In the genomic region with DNA sequence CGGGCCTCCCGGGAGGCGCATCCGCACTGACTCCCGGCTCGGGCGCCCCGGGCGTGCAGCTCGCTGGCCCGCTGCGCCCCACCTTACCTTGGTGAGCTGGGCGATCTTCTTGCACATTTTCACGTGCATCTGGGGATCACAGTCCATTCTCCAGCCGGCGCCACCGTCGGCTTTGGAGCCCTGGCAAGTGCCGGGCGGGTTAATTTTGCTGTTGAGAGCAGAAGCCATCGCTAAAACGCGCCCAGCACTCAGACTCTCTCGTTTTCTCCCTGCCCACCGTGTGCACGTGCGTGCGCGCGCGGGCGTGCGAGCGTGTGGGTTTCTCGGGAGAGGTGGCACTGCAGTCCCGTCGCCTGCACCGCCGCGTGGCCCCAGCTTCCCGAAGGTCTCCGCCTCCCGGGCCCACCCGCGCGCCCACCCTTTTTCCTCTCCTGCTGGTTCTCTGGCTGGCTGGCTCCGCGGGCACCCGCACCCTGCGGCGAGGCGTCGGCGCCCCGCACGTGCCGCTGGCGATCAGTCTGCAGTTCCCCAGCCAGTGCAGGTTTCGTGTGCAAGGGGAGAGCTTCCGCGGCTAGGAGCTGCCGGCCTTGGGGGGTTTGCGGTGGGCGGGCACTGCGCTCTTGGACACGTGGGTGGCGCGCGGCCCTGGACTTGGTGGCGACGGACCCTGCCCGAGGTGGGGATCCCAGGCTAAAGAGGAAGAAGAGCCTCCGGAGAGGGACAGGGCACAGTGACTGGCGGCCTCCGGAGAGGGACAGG, we compare ENCODE assay signal across 8 cellular contexts. TPM values are rescaled to one million over a fixed set of nuclear protein-coding genes. Genes with fewer than 3 reads are reported as not detected.
DNase-seq lines count a peak whose midpoint lies in the region; ATAC-seq, FAIRE-seq and TF ChIP-seq lines count a peak whose summit lies in the region.

A gene (minus strand): TSS at position 550 of the 759 bp plus-strand sequence. CDS start 322 bp downstream, at position 228.

- H3K27me3 Mint-ChIP-seq in activated CD4-positive, alpha-beta T cell treated with anti-CD3 and anti-CD28 coated beads for 36 hours: peaks cover 31% of the 10 kb centered on the region
- H3K27me3 Mint-ChIP-seq in astrocyte (ENCODE audit: low read depth, unreplicated experiment) (peaks cover 23% of the 10 kb centered on the region), immature natural killer cell (ENCODE audit: low read depth in 3 of 3) (peaks cover 7 to 21% (median 10%) of the 10 kb centered on the region in 3 donors)

- no peaks in the 10 kb centered on the region for H3K36me3 ChIP-seq in astrocyte (ENCODE audit: insufficient read depth, low read length)

- peak within 1 kb of the TSS; percentile 78 for H2AFZ ChIP-seq in astrocyte (ENCODE audit: low read depth, low read length)

- H3K27ac ChIP-seq in astrocyte (ENCODE audit: low read depth, low read length): no peak within 1 kb of the TSS

- peak within 1 kb of the TSS; percentile 51 for H3K9ac ChIP-seq in astrocyte (ENCODE audit: low read length)

- H3K27ac Mint-ChIP-seq in activated CD4-positive, alpha-beta T cell treated with anti-CD3 and anti-CD28 coated beads for 36 hours: no peak within 1 kb of the TSS
- no peak within 1 kb of the TSS for H3K27ac Mint-ChIP-seq in astrocyte (ENCODE audit: unreplicated experiment)
- H3K27ac Mint-ChIP-seq in immature natural killer cell: no peak within 1 kb of the TSS

- FAIRE-seq in astrocyte (lab: Jason Lieb, UNC): no peak

- peak; percentile 49 for ATAC-seq in activated CD4-positive, alpha-beta T cell treated with anti-CD3 and anti-CD28 coated beads for 36 hours
- ATAC-seq in stimulated activated naive CD8-positive, alpha-beta T cell treated with anti-CD3 and anti-CD28 coated beads, Interleukin-15, Interleukin-2, amounts not matched to agents 100 U/mL and 50 U/mL, for 24 hours: peak; percentile 34
- ATAC-seq in HG02852 (IDR thresholded peaks at IDR 0.05; ENCODE audit: unreplicated experiment): no peak

- H3K36me3 Mint-ChIP-seq in activated CD4-positive, alpha-beta T cell treated with anti-CD3 and anti-CD28 coated beads for 36 hours (ENCODE audit: low read depth): no peaks in the 10 kb centered on the region
- H3K36me3 Mint-ChIP-seq in astrocyte (ENCODE audit: low read depth, unreplicated experiment) (no peaks in the 10 kb centered on the region), immature natural killer cell (peaks cover 0 to 6% (median 0%) of the 10 kb centered on the region in 3 donors)

- H3K9me3 Mint-ChIP-seq in activated CD4-positive, alpha-beta T cell treated with anti-CD3 and anti-CD28 coated beads for 36 hours (ENCODE audit: low read depth): no peaks in the 10 kb centered on the region
- no peaks in the 10 kb centered on the region for H3K9me3 Mint-ChIP-seq in astrocyte (ENCODE audit: unreplicated experiment)
- no peaks in the 10 kb centered on the region for H3K9me3 Mint-ChIP-seq in immature natural killer cell

- intact Hi-C loops in activated CD4-positive, alpha-beta T cell treated with anti-CD3 and anti-CD28 coated beads for 36 hours (cut with DNase I, micrococcal nuclease): no loop called here

- peak within 1 kb of the TSS; percentile 86 for H3K4me2 ChIP-seq in astrocyte (ENCODE audit: low read length)

- DNase-seq in activated CD4-positive, alpha-beta T cell treated with anti-CD3 and anti-CD28 coated beads for 36 hours: peak; percentile 26
- no peak for DNase-seq in activated CD4-positive, alpha-beta T cell treated with anti-CD3 and anti-CD28 coated beads for 1 hour
- peak; percentile 4 for DNase-seq in astrocyte (ENCODE audit: low read depth)
- no peak for DNase-seq in immature natural killer cell
- DNase-seq in stimulated activated naive CD8-positive, alpha-beta T cell treated with anti-CD3 and anti-CD28 coated beads, Interleukin-15, Interleukin-2, amounts not matched to agents 100 U/mL and 50 U/mL, for 24 hours: peak; percentile 25
- DNase-seq in NCI-H1694 treated with DMSO at 0.1 percent for 48 hours (lab: John Stamatoyannopoulos, UW): no peak
- DNase-seq in occipital lobe (lab: John Stamatoyannopoulos, UW): no peak

- POLR2A ChIA-PET in activated CD4-positive, alpha-beta T cell treated with anti-CD3 and anti-CD28 coated beads for 36 hours (lab: Charles Lee): no interaction called here

- H3K4me3 Mint-ChIP-seq in activated CD4-positive, alpha-beta T cell treated with anti-CD3 and anti-CD28 coated beads for 36 hours: peak within 1 kb of the TSS; percentile 3
- H3K4me3 Mint-ChIP-seq in astrocyte (ENCODE audit: unreplicated experiment): peak within 1 kb of the TSS; percentile 78
- peak within 1 kb of the TSS; percentile 9 to 48 (median 39) for H3K4me3 Mint-ChIP-seq in immature natural killer cell

- H3K9me3 ChIP-seq in astrocyte (ENCODE audit: insufficient read depth, low read depth, low read length): no peaks in the 10 kb centered on the region

- no peaks in the 10 kb centered on the region for H4K20me1 ChIP-seq in astrocyte (ENCODE audit: insufficient read depth, low read length)

- H3K79me2 ChIP-seq in astrocyte (ENCODE audit: insufficient read depth, low read length): no peaks in the 10 kb centered on the region

- H3K4me1 ChIP-seq in astrocyte (ENCODE audit: insufficient read depth, low read length): peaks cover 14% of the 10 kb centered on the region

- CTCF ChIA-PET in activated CD4-positive, alpha-beta T cell treated with anti-CD3 and anti-CD28 coated beads for 36 hours (lab: Charles Lee): no interaction called here

- H3K4me1 Mint-ChIP-seq in activated CD4-positive, alpha-beta T cell treated with anti-CD3 and anti-CD28 coated beads for 36 hours: peaks cover 13% of the 10 kb centered on the region
- H3K4me1 Mint-ChIP-seq in astrocyte (ENCODE audit: low read depth, unreplicated experiment) (peaks cover 13% of the 10 kb centered on the region), immature natural killer cell (peaks cover 12 to 16% of the 10 kb centered on the region in 2 donors)

- H3K27me3 ChIP-seq in astrocyte (ENCODE audit: insufficient read depth, low read length): peaks cover 13% of the 10 kb centered on the region

- no peak for TF ChIP-seq CTCF in astrocyte (IDR thresholded peaks at IDR 0.05; ENCODE audit: insufficient read depth, low read depth, low read length)

- H3K4me3 ChIP-seq in astrocyte (ENCODE audit: insufficient read depth, low read depth, low read length): peak within 1 kb of the TSS; percentile 52

RNA-seq across cellular contexts. Expression of the gene that starts here (rescaled TPM):
- total RNA-seq in activated CD4-positive, alpha-beta T cell treated with anti-CD3 and anti-CD28 coated beads for 36 hours: under 1 TPM in 1 of 2 experiments, not detected in 1; 0.04 TPM
- 0.46 and 0.54 TPM in 2 replicates for total RNA-seq in astrocyte
- not detected for polyA plus RNA-seq in immature natural killer cell
- 3.6 TPM for total RNA-seq in occipital lobe

Comparison
In these comparisons a context has a peak if more than half of its experiments do, and no peak if none do; other contexts are left out.
1. Peak in DNase-seq and ATAC-seq in activated CD4-positive, alpha-beta T cell treated with anti-CD3 and anti-CD28 coated beads for 36 hours; RNA of the gene not detected or under 1 TPM.
2. Peak in DNase-seq, H3K4me3 ChIP-seq, H3K9ac ChIP-seq and H3K4me2 ChIP-seq in astrocyte; RNA of the gene not detected or under 1 TPM.
3. H3K4me3 Mint-ChIP-seq: peak in every context shown above with its lines; median percentile 78 in astrocyte; 39 in immature natural killer cell; 3 in activated CD4-positive, alpha-beta T cell treated with anti-CD3 and anti-CD28 coated beads for 36 hours.